In the genomic region with DNA sequence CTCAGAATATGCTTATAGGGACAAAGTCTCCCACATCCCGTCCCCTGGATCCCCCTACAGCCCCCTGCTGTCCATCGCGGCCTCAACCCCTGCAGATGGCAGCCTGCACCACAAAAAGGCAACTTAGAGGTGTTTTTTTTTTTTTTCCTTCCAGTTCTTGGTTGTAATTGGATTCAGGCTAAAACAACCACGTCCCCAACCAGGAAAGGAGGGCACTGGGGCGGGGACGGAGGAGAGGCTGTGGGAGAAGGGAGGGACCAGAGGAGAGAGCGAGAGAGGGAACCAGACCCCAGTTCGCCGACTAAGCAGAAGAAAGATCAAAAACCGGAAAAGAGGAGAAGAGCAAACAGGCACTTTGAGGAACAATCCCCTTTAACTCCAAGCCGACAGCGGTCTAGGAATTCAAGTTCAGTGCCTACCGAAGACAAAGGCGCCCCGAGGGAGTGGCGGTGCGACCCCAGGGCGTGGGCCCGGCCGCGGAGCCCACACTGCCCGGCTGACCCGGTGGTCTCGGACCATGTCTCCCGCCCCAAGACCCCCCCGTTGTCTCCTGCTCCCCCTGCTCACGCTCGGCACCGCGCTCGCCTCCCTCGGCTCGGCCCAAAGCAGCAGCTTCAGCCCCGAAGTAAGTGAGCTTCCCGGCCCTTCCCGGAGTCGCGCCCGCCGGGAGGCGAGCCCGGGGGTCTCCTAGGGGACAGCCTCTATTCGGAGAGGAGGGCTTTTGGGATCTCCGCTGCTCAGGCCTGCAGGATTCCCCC, we compare ENCODE assay signal across 8 cellular contexts. TPM values are rescaled to one million over a fixed set of nuclear protein-coding genes. Genes with fewer than 3 reads are reported as not detected.
DNase-seq lines count a peak whose midpoint lies in the region; ATAC-seq and TF ChIP-seq lines count a peak whose summit lies in the region.

Gene MMP14, plus strand, starts transcription at position 285 of the 758 bp plus-strand sequence. Its CDS starts 233 bp downstream, at position 518.

- H3K9ac ChIP-seq in iPS-20b (ENCODE audit: low read depth, low read length), result peak within 1 kb of the TSS; percentile 93

- peaks cover 33 to 37% of the 10 kb centered on the region in 2 donors for H3K36me3 Mint-ChIP-seq in CD14-positive monocyte
- peaks cover 40% of the 10 kb centered on the region for H3K36me3 Mint-ChIP-seq in MCF 10A (ENCODE audit: insufficient read depth, unreplicated experiment)

- no peak for DNase-seq in CD14-positive monocyte (ENCODE audit: low spot score)
- no peak for DNase-seq in LNCaP clone FGC (ENCODE audit: low read depth)
- DNase-seq in MCF 10A (ENCODE audit: unreplicated experiment), result peak; percentile 78
- peak; percentile 73 for DNase-seq in skeletal muscle cell (ENCODE audit: low read depth)
- DNase-seq in activated CD8-positive, alpha-beta memory T cell treated with anti-CD3 and anti-CD28 coated beads for 24 hours, result no peak
- no peak for DNase-seq in NCI-H82 (lab: John Stamatoyannopoulos, UW)

- H3K4me1 Mint-ChIP-seq in CD14-positive monocyte (peaks cover 38% of the 10 kb centered on the region), MCF 10A (ENCODE audit: insufficient read depth, unreplicated experiment) (peaks cover 21% of the 10 kb centered on the region)

- H3K36me3 ChIP-seq in iPS-20b (ENCODE audit: insufficient read depth, low read depth, low read length), result peaks cover 29% of the 10 kb centered on the region

- H3K27me3 Mint-ChIP-seq in CD14-positive monocyte (ENCODE audit: low read depth in 3 of 3), result peaks cover 23 to 31% (median 23%) of the 10 kb centered on the region in 3 donors
- H3K27me3 Mint-ChIP-seq in MCF 10A (ENCODE audit: insufficient read depth, unreplicated experiment), result no peaks in the 10 kb centered on the region

- H3K27ac ChIP-seq in iPS-20b (ENCODE audit: low read length), result no peak within 1 kb of the TSS

- peaks cover 14% of the 10 kb centered on the region; the same call in 1 of the 2 replicates for H3K27me3 ChIP-seq in iPS-20b (ENCODE audit: insufficient read depth, low read length)

- CTCF ChIA-PET in MCF 10A (lab: Yijun Ruan, JAX), result interaction anchor here (0.6 to 18.2 kb wide), 23 partner anchors 8 to 725 kb away, joined by 3 to 330 read pairs (median 4); partner anchors contain the start of genes DAD1, LRP10 and OXA1L

- H3K9me3 ChIP-seq in iPS-20b (ENCODE audit: insufficient read depth, low read depth, low read length), result no peaks in the 10 kb centered on the region

- H3K27ac Mint-ChIP-seq in CD14-positive monocyte (peak within 1 kb of the TSS; percentile 78 to 95 (median 84)), MCF 10A (ENCODE audit: low read depth, unreplicated experiment) (peak within 1 kb of the TSS; percentile 98)

- TSS peak; percentile 54 for BruUV-seq in MCF 10A (replicated peaks; lab: Mats Ljungman, UMichigan)

- H3K4me3 Mint-ChIP-seq in CD14-positive monocyte (peak within 1 kb of the TSS; percentile 100), MCF 10A (ENCODE audit: unreplicated experiment) (peak within 1 kb of the TSS; percentile 99)

- H3K4me1 ChIP-seq in iPS-20b (ENCODE audit: insufficient read depth, low read length), result peaks cover 20% of the 10 kb centered on the region; the same call in 1 of the 2 replicates

- intact Hi-C loops in CD14-positive monocyte (cut with micrococcal nuclease) (no loop called here), MCF 10A (cut with micrococcal nuclease) (loop anchor here (2.0 to 5.0 kb wide), 2 partner anchors 16 to 36 kb away; partner anchors contain the start of gene LRP10)

- peak within 1 kb of the TSS; percentile 35 for H3K4me3 ChIP-seq in LNCaP clone FGC (ENCODE audit: low read depth, low read length)
- H3K4me3 ChIP-seq in iPS-20b (ENCODE audit: low read length), result peak within 1 kb of the TSS; percentile 90
- H3K4me3 ChIP-seq in skeletal muscle cell (ENCODE audit: low read depth, low read length), result peak within 1 kb of the TSS; percentile 92

- POLR2A ChIA-PET in MCF 10A (lab: Yijun Ruan, JAX), result interaction anchor here (0.7 to 5.7 kb wide), 15 partner anchors 8 to 266 kb away, joined by 3 to 142 read pairs (median 11); partner anchors contain the start of genes ABHD4, HAUS4, LRP10 and MRPL52

- ATAC-seq in HG03097 (IDR thresholded peaks at IDR 0.05; ENCODE audit: low FRiP score, unreplicated experiment), result no peak

- H3K9me3 Mint-ChIP-seq in CD14-positive monocyte, result peaks cover 3 to 12% (median 7%) of the 10 kb centered on the region in 7 donors
- H3K9me3 Mint-ChIP-seq in MCF 10A (ENCODE audit: unreplicated experiment), result no peaks in the 10 kb centered on the region

- TF ChIP-seq CTCF in CD14-positive monocyte (IDR thresholded peaks at IDR 0.05) (no peak), LNCaP clone FGC (IDR thresholded peaks at IDR 0.05; ENCODE audit: control insufficient read depth, extremely low read depth, insufficient read depth) (no peak), MCF 10A (IDR thresholded peaks at IDR 0.05; ENCODE audit: unreplicated experiment) (no peak)

RNA-seq across cellular contexts. Expression of gene MMP14, which starts in this region (rescaled TPM):
- polyA plus RNA-seq in CD14-positive monocyte, result under 1 TPM; 0.14 to 0.44 TPM
- 71.5 and 78.6 TPM in 2 replicates for total RNA-seq in MCF 10A (2022)

Comparison
In these comparisons a context has a peak if more than half of its experiments do, and no peak if none do; other contexts are left out.
1. DNase-seq: peak in MCF 10A (single experiment) and skeletal muscle cell (single experiment); none in CD14-positive monocyte (single experiment), LNCaP clone FGC (single experiment), activated CD8-positive, alpha-beta memory T cell treated with anti-CD3 and anti-CD28 coated beads for 24 hours (single experiment) and NCI-H82 (single experiment).
2. H3K4me3 ChIP-seq: peak in every context shown above with its lines; median percentile 92 in skeletal muscle cell; 90 in iPS-20b; 35 in LNCaP clone FGC.